Comparison of ENCODE assay signal across 22 cellular contexts in genomic region chr3:67011414-67012131, GRCh38.
"Had no signal": no experiment of that assay in that cellular context is flagged by ENCODE, and none has a peak within 500 bp of the region (broad histone marks: within the 10 kb centered on the region; RNA-seq: fewer than 3 reads in every experiment).

No MANE protein-coding gene starts in this region.

- ATAC-seq: activated naive CD4-positive, alpha-beta T cell treated with anti-CD3 and anti-CD28 coated beads, Interleukin-2, amount 50 U/mL, for 72 hours; esophagus mucosa; T-cell; upper lobe of right lung had no signal

- H3K27me3 ChIP-seq: right atrium auricular region, stomach, upper lobe of right lung had no signal

- H3K27ac Mint-ChIP-seq: activated CD4-positive, alpha-beta memory T cell treated with anti-CD3 and anti-CD28 coated beads, Interleukin-2, amount 10 ng/mL, durations not matched to agents 7 days and 5 days; activated naive CD4-positive, alpha-beta T cell treated with anti-CD3 and anti-CD28 coated beads, Interleukin-2, amount 50 U/mL, for 72 hours; activated T-cell treated with anti-CD3 and anti-CD28 coated beads, Interleukin-2, amount 50 U/mL, for 24 hours; nephron; progenitor cell of endocrine pancreas; T-cell had no signal

- H3K36me3 ChIP-seq: right atrium auricular region, thoracic aorta, WERI-Rb-1 had no signal

- H3K27me3 Mint-ChIP-seq: activated CD4-positive, alpha-beta memory T cell treated with anti-CD3 and anti-CD28 coated beads, Interleukin-2, amount 10 ng/mL, durations not matched to agents 7 days and 5 days; activated T-cell treated with anti-CD3 and anti-CD28 coated beads, Interleukin-2, amount 50 U/mL, for 24 hours; progenitor cell of endocrine pancreas; T-cell had no signal

- DNase-seq: activated CD4-positive, alpha-beta memory T cell treated with anti-CD3 and anti-CD28 coated beads, Interleukin-2, amount 10 ng/mL, durations not matched to agents 7 days and 5 days; activated CD4-positive, alpha-beta T cell treated with anti-CD3 and anti-CD28 coated beads for 4 hours; activated effector memory CD4-positive, alpha-beta T cell treated with anti-CD3 and anti-CD28 coated beads, Interleukin-2, amount 50 U/mL, for 16 hours; activated T-cell treated with anti-CD3 and anti-CD28 coated beads, Interleukin-2, amount 50 U/mL, for 24 hours; caudate nucleus; hypothalamus; kidney glomerular epithelial cell; small intestine; stimulated activated CD4-positive, alpha-beta T cell treated with anti-CD3 and anti-CD28 coated beads, Interleukin-4, amount 100 ng/mL, for 4 hours; stomach; T-cell; T-helper 9 cell; upper lobe of right lung; WERI-Rb-1 had no signal

- FAIRE-seq: colon, endometrium, small intestine had no signal

- H3K4me3 ChIP-seq: right atrium auricular region, stomach, thoracic aorta, upper lobe of right lung had no signal

- H3K4me3 Mint-ChIP-seq: activated CD4-positive, alpha-beta memory T cell treated with anti-CD3 and anti-CD28 coated beads, Interleukin-2, amount 10 ng/mL, durations not matched to agents 7 days and 5 days; activated T-cell treated with anti-CD3 and anti-CD28 coated beads, Interleukin-2, amount 50 U/mL, for 24 hours; nephron; T-cell had no signal

- H3K4me1 ChIP-seq: upper lobe of right lung had no signal

- H3K9me3 Mint-ChIP-seq: activated CD4-positive, alpha-beta memory T cell treated with anti-CD3 and anti-CD28 coated beads, Interleukin-2, amount 10 ng/mL, durations not matched to agents 7 days and 5 days; activated naive CD4-positive, alpha-beta T cell treated with anti-CD3 and anti-CD28 coated beads, Interleukin-2, amount 50 U/mL, for 72 hours; activated T-cell treated with anti-CD3 and anti-CD28 coated beads, Interleukin-2, amount 50 U/mL, for 24 hours; nephron; T-cell had no signal

- H3K27ac ChIP-seq: stomach, thoracic aorta, upper lobe of right lung, WERI-Rb-1 had no signal
